Comparison of ENCODE assay signal across 12 cellular contexts in the genomic region with DNA sequence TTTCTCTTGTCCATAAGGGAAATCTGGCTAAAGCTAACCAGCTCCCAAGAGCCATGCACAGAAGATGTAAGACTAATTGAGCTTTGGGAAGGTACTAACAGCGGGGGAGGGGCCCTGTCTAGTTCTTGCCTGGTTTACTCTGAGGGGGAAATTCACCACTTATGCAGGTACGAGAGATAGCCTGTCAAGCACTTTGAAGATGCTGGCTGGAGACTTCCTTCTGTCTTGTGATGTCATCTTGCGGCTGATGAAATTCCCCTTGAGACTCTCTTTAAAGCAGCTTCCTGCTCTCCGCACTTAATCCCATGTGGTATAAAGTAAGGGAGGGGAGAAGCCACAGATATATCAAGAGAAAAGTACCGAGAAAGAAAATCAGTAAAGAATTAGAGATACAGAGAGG.
DNase-seq lines count a peak whose midpoint lies in the region; ATAC-seq and TF ChIP-seq lines count a peak whose summit lies in the region.
"Had no signal": no experiment of that assay in that cellular context is flagged by ENCODE, and none has a peak within 500 bp of the region (broad histone marks: within the 10 kb centered on the region; RNA-seq: fewer than 3 reads in every experiment).

No MANE protein-coding gene starts in this region.

- no peaks in the 10 kb centered on the region for H3K4me1 Mint-ChIP-seq in endothelial cell (ENCODE audit: unreplicated experiment)
- H3K4me1 Mint-ChIP-seq in natural killer cell treated with Interleukin-12 subunit alpha and Interleukin-12 subunit beta and Interleukin-15 and Interleukin-18, amount 100 ng/mL, for 72 hours (ENCODE audit: low read depth in 2 of 2) = no peaks in the 10 kb centered on the region
- no peaks in the 10 kb centered on the region for H3K4me1 Mint-ChIP-seq in naive thymus-derived CD8-positive, alpha-beta T cell
- H3K4me1 Mint-ChIP-seq: activated naive CD8-positive, alpha-beta T cell treated with anti-CD3 and anti-CD28 coated beads, Interleukin-2, amount 10 ng/mL, durations not matched to agents 7 days and 5 days had no signal

- H3K9me3 Mint-ChIP-seq in endothelial cell (ENCODE audit: unreplicated experiment) = no peaks in the 10 kb centered on the region
- H3K9me3 Mint-ChIP-seq in natural killer cell treated with Interleukin-12 subunit alpha and Interleukin-12 subunit beta and Interleukin-15 and Interleukin-18, amount 100 ng/mL, for 72 hours = peaks cover 3% of the 10 kb centered on the region
- no peaks in the 10 kb centered on the region for H3K9me3 Mint-ChIP-seq in naive thymus-derived CD8-positive, alpha-beta T cell
- H3K9me3 Mint-ChIP-seq: activated naive CD8-positive, alpha-beta T cell treated with anti-CD3 and anti-CD28 coated beads, Interleukin-2, amount 10 ng/mL, durations not matched to agents 7 days and 5 days had no signal

- peak; percentile 29 for DNase-seq in iPS-NIHi7 (ENCODE audit: extremely low spot score)
- no peak for DNase-seq in NCI-H2029 (lab: John Stamatoyannopoulos, UW)
- no peak for DNase-seq in endothelial cell (ENCODE audit: low spot score)
- DNase-seq in natural killer cell treated with Interleukin-12 subunit alpha and Interleukin-12 subunit beta and Interleukin-15 and Interleukin-18, amount 100 ng/mL, for 72 hours (ENCODE audit: low spot score) = no peak
- DNase-seq in naive thymus-derived CD8-positive, alpha-beta T cell = no peak
- DNase-seq: activated naive CD8-positive, alpha-beta T cell treated with anti-CD3 and anti-CD28 coated beads, Interleukin-2, amount 10 ng/mL, durations not matched to agents 7 days and 5 days; DMS153; NCI-H446 treated with DMSO at 0.1 percent for 48 hours; stimulated activated CD4-positive, alpha-beta T cell treated with anti-CD3 and anti-CD28 coated beads, Interleukin-2, amount 100 ng/mL, for 48 hours had no signal

- no peak overlapping the region for H3K27ac Mint-ChIP-seq in endothelial cell (ENCODE audit: unreplicated experiment)
- no peak overlapping the region for H3K27ac Mint-ChIP-seq in natural killer cell treated with Interleukin-12 subunit alpha and Interleukin-12 subunit beta and Interleukin-15 and Interleukin-18, amount 100 ng/mL, for 72 hours
- H3K27ac Mint-ChIP-seq in naive thymus-derived CD8-positive, alpha-beta T cell = no peak overlapping the region
- H3K27ac Mint-ChIP-seq: activated naive CD8-positive, alpha-beta T cell treated with anti-CD3 and anti-CD28 coated beads, Interleukin-2, amount 10 ng/mL, durations not matched to agents 7 days and 5 days had no signal

- TF ChIP-seq CTCF in endothelial cell (IDR thresholded peaks at IDR 0.05; ENCODE audit: unreplicated experiment) = no peak

- POLR2A ChIA-PET in naive thymus-derived CD8-positive, alpha-beta T cell (lab: Charles Lee) = no interaction called here

- H3K27me3 Mint-ChIP-seq in endothelial cell (ENCODE audit: unreplicated experiment) = peaks cover 2% of the 10 kb centered on the region
- H3K27me3 Mint-ChIP-seq in natural killer cell treated with Interleukin-12 subunit alpha and Interleukin-12 subunit beta and Interleukin-15 and Interleukin-18, amount 100 ng/mL, for 72 hours = no peaks in the 10 kb centered on the region
- no peaks in the 10 kb centered on the region for H3K27me3 Mint-ChIP-seq in naive thymus-derived CD8-positive, alpha-beta T cell
- H3K27me3 Mint-ChIP-seq: activated naive CD8-positive, alpha-beta T cell treated with anti-CD3 and anti-CD28 coated beads, Interleukin-2, amount 10 ng/mL, durations not matched to agents 7 days and 5 days had no signal

- no peaks in the 10 kb centered on the region for H3K36me3 Mint-ChIP-seq in endothelial cell (ENCODE audit: low read depth, unreplicated experiment)
- no peaks in the 10 kb centered on the region for H3K36me3 Mint-ChIP-seq in natural killer cell treated with Interleukin-12 subunit alpha and Interleukin-12 subunit beta and Interleukin-15 and Interleukin-18, amount 100 ng/mL, for 72 hours
- no peaks in the 10 kb centered on the region for H3K36me3 Mint-ChIP-seq in naive thymus-derived CD8-positive, alpha-beta T cell
- H3K36me3 Mint-ChIP-seq: activated naive CD8-positive, alpha-beta T cell treated with anti-CD3 and anti-CD28 coated beads, Interleukin-2, amount 10 ng/mL, durations not matched to agents 7 days and 5 days had no signal

- H3K4me3 Mint-ChIP-seq in endothelial cell (ENCODE audit: unreplicated experiment) = no peak overlapping the region
- H3K4me3 Mint-ChIP-seq in natural killer cell treated with Interleukin-12 subunit alpha and Interleukin-12 subunit beta and Interleukin-15 and Interleukin-18, amount 100 ng/mL, for 72 hours = no peak overlapping the region
- H3K4me3 Mint-ChIP-seq in naive thymus-derived CD8-positive, alpha-beta T cell = no peak overlapping the region
- H3K4me3 Mint-ChIP-seq: activated naive CD8-positive, alpha-beta T cell treated with anti-CD3 and anti-CD28 coated beads, Interleukin-2, amount 10 ng/mL, durations not matched to agents 7 days and 5 days had no signal

- ATAC-seq in GM18858 (IDR thresholded peaks at IDR 0.05; ENCODE audit: unreplicated experiment) = peak; percentile 84
- ATAC-seq in HG02588 (IDR thresholded peaks at IDR 0.05; ENCODE audit: unreplicated experiment) = peak; percentile 84
- ATAC-seq in HG03571 (IDR thresholded peaks at IDR 0.05; ENCODE audit: unreplicated experiment) = peak; percentile 69
- ATAC-seq in natural killer cell treated with Interleukin-12 subunit alpha and Interleukin-12 subunit beta and Interleukin-15 and Interleukin-18, amount 100 ng/mL, for 72 hours = no peak
- ATAC-seq in naive thymus-derived CD8-positive, alpha-beta T cell = no peak

Comparison
In these comparisons a context has a peak if more than half of its experiments do, and no peak if none do; other contexts are left out.
1. ATAC-seq: peak in GM18858 (single experiment), HG02588 (single experiment) and HG03571 (single experiment); none in natural killer cell treated with Interleukin-12 subunit alpha and Interleukin-12 subunit beta and Interleukin-15 and Interleukin-18, amount 100 ng/mL, for 72 hours (0 of 2) and naive thymus-derived CD8-positive, alpha-beta T cell (0 of 2).